1 cellular context compared by ENCODE assay signal in genomic region chr2:42927334-42928160, GRCh38.
TF ChIP-seq lines count a peak whose summit lies in the region.

No MANE protein-coding gene starts in this region.

TF ChIP-seq in K562, 482 proteins besides CTCF, POLR2A, EP300 and RAD21 (continued from another document and continues in another):
- no peak for TF ChIP-seq CHAMP1 (IDR thresholded peaks at IDR 0.05)
- no peak for TF ChIP-seq TFAP4 (CRISPR knock-in tag; IDR thresholded peaks at IDR 0.05; ENCODE audit: borderline replicate concordance)
- no peak; the same call in 1 of the 2 replicates for TF ChIP-seq POLR2G (IDR thresholded peaks at IDR 0.05; ENCODE audit: low read depth, low read length)
- no peak for TF ChIP-seq ZFPM2 (CRISPR knock-in tag; IDR thresholded peaks at IDR 0.05)
- peak; percentile 95 for TF ChIP-seq ERF (CRISPR knock-in tag; IDR thresholded peaks at IDR 0.05)
- TF ChIP-seq ZFX (CRISPR knock-in tag; IDR thresholded peaks at IDR 0.05): peak; percentile 72
- TF ChIP-seq SMARCA4 (IDR thresholded peaks at IDR 0.05): peak; percentile 72
- no peak for TF ChIP-seq ZNF408 (CRISPR knock-in tag; IDR thresholded peaks at IDR 0.05; ENCODE audit: low read depth)
- peak; percentile 29; the same call in 1 of the 2 replicates for TF ChIP-seq MTA1 (IDR thresholded peaks at IDR 0.05; ENCODE audit: borderline replicate concordance)
- TF ChIP-seq ZNF143 (CRISPR knock-in tag; IDR thresholded peaks at IDR 0.05): no peak
- no peak for TF ChIP-seq NUFIP1 (IDR thresholded peaks at IDR 0.05; ENCODE audit: partially characterized antibody)
- no peak; the same call in 1 of the 2 replicates for TF ChIP-seq GTF2E2 (tag; IDR thresholded peaks at IDR 0.05)
- TF ChIP-seq ZNF253 (CRISPR knock-in tag; conservative IDR thresholded peaks at IDR 0.05): no peak
- TF ChIP-seq ZEB2 (IDR thresholded peaks at IDR 0.05): no peak
- no peak for TF ChIP-seq SIX5 (IDR thresholded peaks at IDR 0.05; ENCODE audit: borderline replicate concordance in 1 of 2, insufficient read depth in 1 of 2, low read depth in 1 of 2, low read length in 2 of 2)
- TF ChIP-seq ELF4 (CRISPR knock-in tag; IDR thresholded peaks at IDR 0.05): peak; percentile 79
- TF ChIP-seq ZNF740 (CRISPR knock-in tag; IDR thresholded peaks at IDR 0.05): peak; percentile 85
- peak; percentile 56 to 71; a peak in 1 of 4 replicates for TF ChIP-seq ZNF740 (tag; IDR thresholded peaks at IDR 0.05)
- no peak for TF ChIP-seq ESRRB (CRISPR knock-in tag; IDR thresholded peaks at IDR 0.05; ENCODE audit: borderline replicate concordance)
- TF ChIP-seq, protein P1, sequence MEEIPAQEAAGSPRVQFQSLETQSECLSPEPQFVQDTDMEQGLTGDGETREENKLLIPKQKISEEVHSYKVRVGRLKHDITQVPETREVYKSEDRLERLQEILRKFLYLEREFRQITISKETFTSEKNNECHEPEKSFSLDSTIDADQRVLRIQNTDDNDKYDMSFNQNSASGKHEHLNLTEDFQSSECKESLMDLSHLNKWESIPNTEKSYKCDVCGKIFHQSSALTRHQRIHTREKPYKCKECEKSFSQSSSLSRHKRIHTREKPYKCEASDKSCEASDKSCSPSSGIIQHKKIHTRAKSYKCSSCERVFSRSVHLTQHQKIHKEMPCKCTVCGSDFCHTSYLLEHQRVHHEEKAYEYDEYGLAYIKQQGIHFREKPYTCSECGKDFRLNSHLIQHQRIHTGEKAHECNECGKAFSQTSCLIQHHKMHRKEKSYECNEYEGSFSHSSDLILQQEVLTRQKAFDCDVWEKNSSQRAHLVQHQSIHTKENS (CRISPR knock-in tag; IDR thresholded peaks at IDR 0.05): no peak
- no peak for TF ChIP-seq ATF1 (CRISPR knock-in tag; IDR thresholded peaks at IDR 0.05)
- TF ChIP-seq ATF1 (tag; IDR thresholded peaks at IDR 0.05): peak; percentile 80
- TF ChIP-seq NCOA1 (IDR thresholded peaks at IDR 0.05; ENCODE audit: low read depth): peak; percentile 86
- no peak for TF ChIP-seq CCAR2 (IDR thresholded peaks at IDR 0.05; ENCODE audit: low read depth, low read length)
- no peak for TF ChIP-seq TGIF2 (CRISPR knock-in tag; IDR thresholded peaks at IDR 0.05)
- TF ChIP-seq MEF2D (tag; conservative IDR thresholded peaks at IDR 0.05; ENCODE audit: low read depth): peak; percentile 71
- no peak; the same call in 1 of the 2 replicates for TF ChIP-seq ZBED1 (IDR thresholded peaks at IDR 0.05)
- 0 out of 4 replicates have a peak, but pooled peaks of 1 of the 2 experiments have one; percentile 27 for TF ChIP-seq FOXA3 (CRISPR knock-in tag; conservative IDR thresholded peaks at IDR 0.05 in 1 of 2, IDR thresholded peaks at IDR 0.05 in 1 of 2)
- no peak; a peak in 1 of 4 replicates for TF ChIP-seq ARNT (IDR thresholded peaks at IDR 0.05)
- no peak for TF ChIP-seq SETDB1 (IDR thresholded peaks at IDR 0.05; ENCODE audit: low read length)
- TF ChIP-seq, protein P2, sequence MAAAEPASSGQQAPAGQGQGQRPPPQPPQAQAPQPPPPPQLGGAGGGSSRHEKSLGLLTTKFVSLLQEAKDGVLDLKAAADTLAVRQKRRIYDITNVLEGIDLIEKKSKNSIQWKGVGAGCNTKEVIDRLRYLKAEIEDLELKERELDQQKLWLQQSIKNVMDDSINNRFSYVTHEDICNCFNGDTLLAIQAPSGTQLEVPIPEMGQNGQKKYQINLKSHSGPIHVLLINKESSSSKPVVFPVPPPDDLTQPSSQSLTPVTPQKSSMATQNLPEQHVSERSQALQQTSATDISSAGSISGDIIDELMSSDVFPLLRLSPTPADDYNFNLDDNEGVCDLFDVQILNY (CRISPR knock-in tag; IDR thresholded peaks at IDR 0.05): no peak
- TF ChIP-seq MAZ (CRISPR knock-in tag; conservative IDR thresholded peaks at IDR 0.05 in 1 of 2, IDR thresholded peaks at IDR 0.05 in 1 of 2): peak; percentile 71; a peak in 3 of 4 replicates
- 0 out of 2 replicates have a peak, but pooled peaks have one; percentile 22 for TF ChIP-seq PTRF (tag; IDR thresholded peaks at IDR 0.05)
- 0 out of 2 replicates have a peak, but pooled peaks have one; percentile 9 for TF ChIP-seq TAF7 (tag; IDR thresholded peaks at IDR 0.05)
- TF ChIP-seq SMARCC2 (IDR thresholded peaks at IDR 0.05; ENCODE audit: low read depth): no peak
- no peak for TF ChIP-seq PCBP1 (IDR thresholded peaks at IDR 0.05; ENCODE audit: low read depth, low read length, poor library complexity, severe bottlenecking)
- TF ChIP-seq BRD4 (IDR thresholded peaks at IDR 0.05): peak; percentile 75; the same call in 1 of the 2 replicates
- peak; percentile 78; the same call in 1 of the 2 replicates for TF ChIP-seq IFI16 (CRISPR knock-in tag; IDR thresholded peaks at IDR 0.05)
- peak; percentile 70 for TF ChIP-seq HINFP (tag; conservative IDR thresholded peaks at IDR 0.05; ENCODE audit: low read depth)
- no peak for TF ChIP-seq ZNF277 (CRISPR knock-in tag; IDR thresholded peaks at IDR 0.05; ENCODE audit: borderline replicate concordance)
- no peak for TF ChIP-seq BMI1 (IDR thresholded peaks at IDR 0.05; ENCODE audit: low read length)
- TF ChIP-seq KAT7 (CRISPR knock-in tag; IDR thresholded peaks at IDR 0.05; ENCODE audit: borderline replicate concordance): no peak
- 0 out of 2 replicates have a peak, but pooled peaks have one; percentile 50 for TF ChIP-seq TSHZ1 (CRISPR knock-in tag; IDR thresholded peaks at IDR 0.05)
- TF ChIP-seq SUPT5H (IDR thresholded peaks at IDR 0.05): 0 out of 2 replicates have a peak, but pooled peaks have one; percentile 39
- peak; percentile 36; the same call in 1 of the 2 replicates for TF ChIP-seq PHF8 (IDR thresholded peaks at IDR 0.05; ENCODE audit: borderline replicate concordance, low read length)
- peak; percentile 88 for TF ChIP-seq ZNF57 (CRISPR knock-in tag; IDR thresholded peaks at IDR 0.05)
- peak; percentile 68 for TF ChIP-seq CREM (IDR thresholded peaks at IDR 0.05; ENCODE audit: low read depth)
- peak; percentile 86; the same call in 1 of the 2 replicates for TF ChIP-seq OTX1 (CRISPR knock-in tag; IDR thresholded peaks at IDR 0.05)
- TF ChIP-seq MEIS2 (IDR thresholded peaks at IDR 0.05; ENCODE audit: partially characterized antibody): peak; percentile 96
- TF ChIP-seq GATA2 (CRISPR knock-in tag; IDR thresholded peaks at IDR 0.05): peak; percentile 52
- peak; percentile 66; the same call in 1 of the 2 replicates for TF ChIP-seq RFX7 (CRISPR knock-in tag; IDR thresholded peaks at IDR 0.05)
- TF ChIP-seq FUS (optimal IDR thresholded peaks at IDR 0.05; ENCODE audit: low read depth, low read length): no peak
- peak; percentile 75; the same call in 1 of the 2 replicates for TF ChIP-seq HSF4 (CRISPR knock-in tag; IDR thresholded peaks at IDR 0.05; ENCODE audit: borderline replicate concordance)
- no peak for TF ChIP-seq NFE2 (IDR thresholded peaks at IDR 0.05; ENCODE audit: low read depth)
- peak; percentile 80 for TF ChIP-seq CEBPB (tag; IDR thresholded peaks at IDR 0.05)
- 0 out of 2 replicates have a peak, but pooled peaks have one; percentile 23 for TF ChIP-seq ZNF668 (CRISPR knock-in tag; IDR thresholded peaks at IDR 0.05)
- TF ChIP-seq GATAD2B (IDR thresholded peaks at IDR 0.05; ENCODE audit: borderline replicate concordance): no peak; the same call in 1 of the 2 replicates
- no peak for TF ChIP-seq ILK (tag; IDR thresholded peaks at IDR 0.05; ENCODE audit: borderline replicate concordance, low read depth)
- TF ChIP-seq ATF6 (CRISPR knock-in tag; IDR thresholded peaks at IDR 0.05): no peak
- no peak for TF ChIP-seq NCOA4 (IDR thresholded peaks at IDR 0.05; ENCODE audit: partially characterized antibody)
- peak; percentile 38; the same call in 1 of the 2 replicates for TF ChIP-seq PYGO2 (tag; IDR thresholded peaks at IDR 0.05)
- TF ChIP-seq ZNF79 (CRISPR knock-in tag; IDR thresholded peaks at IDR 0.05; ENCODE audit: low read depth): peak; percentile 71
